In the genomic region with DNA sequence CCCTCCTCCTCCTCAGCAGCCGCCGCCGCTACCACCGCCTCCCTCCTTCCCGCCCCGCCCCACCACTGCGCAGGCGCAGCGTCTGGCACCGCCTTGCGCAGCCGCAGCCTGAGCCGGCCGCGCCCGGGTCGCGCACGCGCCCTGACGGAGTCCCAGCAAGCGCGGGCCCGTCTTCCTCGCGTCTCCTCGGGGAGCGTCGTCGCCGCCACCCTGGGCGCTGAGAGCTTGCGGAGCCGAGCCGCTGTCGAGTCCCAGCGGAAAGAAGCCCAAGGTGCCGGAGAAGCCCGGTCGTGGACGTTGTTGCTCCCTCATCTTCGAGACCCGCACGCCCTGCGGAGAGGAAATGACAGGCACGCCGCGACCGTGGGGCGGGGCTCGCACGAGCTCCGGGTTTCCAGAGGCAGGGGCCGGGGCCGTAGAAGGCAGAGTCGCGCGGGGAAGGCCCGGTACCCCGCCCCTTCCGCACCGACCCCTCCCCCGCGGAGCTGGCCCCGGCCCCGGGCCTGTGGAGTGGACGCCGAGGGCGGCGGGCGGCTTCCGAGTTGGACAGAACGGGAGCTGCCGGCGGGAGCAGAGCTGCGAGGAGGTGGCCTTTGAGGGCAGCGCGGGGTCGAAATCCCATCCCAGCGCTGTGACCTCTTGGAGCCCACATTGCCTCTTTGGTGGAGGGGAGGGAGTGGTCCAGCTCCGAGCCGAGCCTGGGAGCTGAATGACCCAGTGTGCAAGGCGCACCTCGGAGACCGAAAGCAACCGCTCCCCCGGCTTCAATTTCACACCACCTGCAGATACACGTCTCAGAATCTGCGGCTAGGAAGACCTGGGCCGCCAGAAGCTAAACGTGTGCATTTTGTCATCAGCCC, we compare ENCODE assay signal across 1 cellular context.
TF ChIP-seq lines count a peak whose summit lies in the region.

No MANE protein-coding gene starts in this region.

TF ChIP-seq in HepG2, 621 proteins besides CTCF, POLR2A, EP300 and RAD21 (continued from another document and continues in another):
- TF ChIP-seq ZHX1 (CRISPR knock-in tag; IDR thresholded peaks at IDR 0.05; ENCODE audit: low read depth) (no peak; the same call in 1 of the 2 replicates), JUNB (CRISPR knock-in tag; IDR thresholded peaks at IDR 0.05; ENCODE audit: borderline replicate concordance) (0 out of 2 replicates have a peak, but pooled peaks have one; percentile 21), GZF1 (CRISPR knock-in tag; IDR thresholded peaks at IDR 0.05) (0 out of 2 replicates have a peak, but pooled peaks have one; percentile 30), ZNF253 (CRISPR knock-in tag; IDR thresholded peaks at IDR 0.05; ENCODE audit: borderline replicate concordance) (no peak), THAP7 (CRISPR knock-in tag; IDR thresholded peaks at IDR 0.05) (no peak; the same call in 1 of the 2 replicates), ZNF770 (CRISPR knock-in tag; IDR thresholded peaks at IDR 0.05) (peak; percentile 34; the same call in 1 of the 2 replicates), ZBTB38 (CRISPR knock-in tag; IDR thresholded peaks at IDR 0.05) (peak; percentile 85; the same call in 1 of the 2 replicates), FLYWCH1 (CRISPR knock-in tag; IDR thresholded peaks at IDR 0.05) (no peak), GPN1 (CRISPR knock-in tag; IDR thresholded peaks at IDR 0.05; ENCODE audit: borderline replicate concordance) (peak; percentile 12; the same call in 1 of the 2 replicates), ZBED4 (CRISPR knock-in tag; IDR thresholded peaks at IDR 0.05; ENCODE audit: borderline replicate concordance) (no peak), ZNF614 (CRISPR knock-in tag; IDR thresholded peaks at IDR 0.05; ENCODE audit: borderline replicate concordance) (no peak), DNMT1 (CRISPR knock-in tag; IDR thresholded peaks at IDR 0.05) (no peak; the same call in 1 of the 2 replicates), ZNF441 (CRISPR knock-in tag; IDR thresholded peaks at IDR 0.05; ENCODE audit: borderline replicate concordance) (peak; percentile 54; the same call in 1 of the 2 replicates), HINFP (CRISPR knock-in tag; IDR thresholded peaks at IDR 0.05; ENCODE audit: low read depth) (peak; percentile 67; the same call in 1 of the 2 replicates), KDM2A (CRISPR knock-in tag; IDR thresholded peaks at IDR 0.05; ENCODE audit: borderline replicate concordance, low read depth) (peak; percentile 87), ZNF75D (CRISPR knock-in tag; IDR thresholded peaks at IDR 0.05; ENCODE audit: borderline replicate concordance) (no peak), MATR3 (CRISPR knock-in tag; IDR thresholded peaks at IDR 0.05) (no peak), SIX4 (CRISPR knock-in tag; IDR thresholded peaks at IDR 0.05) (no peak), NFYB (CRISPR knock-in tag; IDR thresholded peaks at IDR 0.05) (no peak), ZNF598 (CRISPR knock-in tag; IDR thresholded peaks at IDR 0.05; ENCODE audit: borderline replicate concordance) (peak; percentile 50; the same call in 1 of the 2 replicates), MYPOP (CRISPR knock-in tag; IDR thresholded peaks at IDR 0.05) (peak; percentile 89), ZSCAN29 (CRISPR knock-in tag; conservative IDR thresholded peaks at IDR 0.05) (peak; percentile 22; the same call in 1 of the 2 replicates), MNT (IDR thresholded peaks at IDR 0.05) (no peak), ZNF382 (CRISPR knock-in tag; IDR thresholded peaks at IDR 0.05; ENCODE audit: borderline replicate concordance) (no peak), HOXA7 (CRISPR knock-in tag; IDR thresholded peaks at IDR 0.05) (no peak), PHF8 (CRISPR knock-in tag; IDR thresholded peaks at IDR 0.05) (peak; percentile 91), ZNF776 (CRISPR knock-in tag; IDR thresholded peaks at IDR 0.05) (peak; percentile 72; the same call in 1 of the 2 replicates), ZFP36 (IDR thresholded peaks at IDR 0.05; ENCODE audit: borderline replicate concordance, low read depth, low read length, partially characterized antibody) (no peak), ZBTB7B (CRISPR knock-in tag; IDR thresholded peaks at IDR 0.05) (no peak), ZNF549 (CRISPR knock-in tag; IDR thresholded peaks at IDR 0.05) (peak; percentile 44; the same call in 1 of the 2 replicates), ASH2L (IDR thresholded peaks at IDR 0.05; ENCODE audit: insufficient read length, low read depth, low read length) (peak; percentile 59), POLR2G (IDR thresholded peaks at IDR 0.05; ENCODE audit: low read depth, low read length) (peak; percentile 81)
- TF ChIP-seq, protein P1, sequence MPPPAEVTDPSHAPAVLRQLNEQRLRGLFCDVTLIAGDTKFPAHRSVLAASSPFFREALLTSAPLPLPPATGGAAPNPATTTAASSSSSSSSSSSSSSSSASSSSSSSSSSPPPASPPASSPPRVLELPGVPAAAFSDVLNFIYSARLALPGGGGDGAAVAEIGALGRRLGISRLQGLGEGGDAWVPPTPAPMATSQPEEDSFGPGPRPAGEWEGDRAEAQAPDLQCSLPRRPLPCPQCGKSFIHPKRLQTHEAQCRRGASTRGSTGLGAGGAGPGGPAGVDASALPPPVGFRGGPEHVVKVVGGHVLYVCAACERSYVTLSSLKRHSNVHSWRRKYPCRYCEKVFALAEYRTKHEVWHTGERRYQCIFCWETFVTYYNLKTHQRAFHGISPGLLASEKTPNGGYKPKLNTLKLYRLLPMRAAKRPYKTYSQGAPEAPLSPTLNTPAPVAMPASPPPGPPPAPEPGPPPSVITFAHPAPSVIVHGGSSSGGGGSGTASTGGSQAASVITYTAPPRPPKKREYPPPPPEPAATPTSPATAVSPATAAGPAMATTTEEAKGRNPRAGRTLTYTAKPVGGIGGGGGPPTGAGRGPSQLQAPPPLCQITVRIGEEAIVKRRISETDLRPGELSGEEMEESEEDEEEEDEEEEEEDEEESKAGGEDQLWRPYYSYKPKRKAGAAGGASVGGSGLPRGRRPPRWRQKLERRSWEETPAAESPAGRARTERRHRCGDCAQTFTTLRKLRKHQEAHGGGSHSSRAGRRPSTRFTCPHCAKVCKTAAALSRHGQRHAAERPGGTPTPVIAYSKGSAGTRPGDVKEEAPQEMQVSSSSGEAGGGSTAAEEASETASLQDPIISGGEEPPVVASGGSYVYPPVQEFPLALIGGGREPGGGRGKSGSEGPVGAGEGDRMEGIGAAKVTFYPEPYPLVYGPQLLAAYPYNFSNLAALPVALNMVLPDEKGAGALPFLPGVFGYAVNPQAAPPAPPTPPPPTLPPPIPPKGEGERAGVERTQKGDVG (CRISPR knock-in tag; IDR thresholded peaks at IDR 0.05; ENCODE audit: borderline replicate concordance), result no peak
- TF ChIP-seq, protein P2, sequence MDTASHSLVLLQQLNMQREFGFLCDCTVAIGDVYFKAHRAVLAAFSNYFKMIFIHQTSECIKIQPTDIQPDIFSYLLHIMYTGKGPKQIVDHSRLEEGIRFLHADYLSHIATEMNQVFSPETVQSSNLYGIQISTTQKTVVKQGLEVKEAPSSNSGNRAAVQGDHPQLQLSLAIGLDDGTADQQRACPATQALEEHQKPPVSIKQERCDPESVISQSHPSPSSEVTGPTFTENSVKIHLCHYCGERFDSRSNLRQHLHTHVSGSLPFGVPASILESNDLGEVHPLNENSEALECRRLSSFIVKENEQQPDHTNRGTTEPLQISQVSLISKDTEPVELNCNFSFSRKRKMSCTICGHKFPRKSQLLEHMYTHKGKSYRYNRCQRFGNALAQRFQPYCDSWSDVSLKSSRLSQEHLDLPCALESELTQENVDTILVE (CRISPR knock-in tag; IDR thresholded peaks at IDR 0.05), result peak; percentile 27; the same call in 1 of the 2 replicates
- TF ChIP-seq, protein P3, sequence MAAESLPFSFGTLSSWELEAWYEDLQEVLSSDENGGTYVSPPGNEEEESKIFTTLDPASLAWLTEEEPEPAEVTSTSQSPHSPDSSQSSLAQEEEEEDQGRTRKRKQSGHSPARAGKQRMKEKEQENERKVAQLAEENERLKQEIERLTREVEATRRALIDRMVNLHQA (CRISPR knock-in tag; IDR thresholded peaks at IDR 0.05), result no peak
